In the genomic region with DNA sequence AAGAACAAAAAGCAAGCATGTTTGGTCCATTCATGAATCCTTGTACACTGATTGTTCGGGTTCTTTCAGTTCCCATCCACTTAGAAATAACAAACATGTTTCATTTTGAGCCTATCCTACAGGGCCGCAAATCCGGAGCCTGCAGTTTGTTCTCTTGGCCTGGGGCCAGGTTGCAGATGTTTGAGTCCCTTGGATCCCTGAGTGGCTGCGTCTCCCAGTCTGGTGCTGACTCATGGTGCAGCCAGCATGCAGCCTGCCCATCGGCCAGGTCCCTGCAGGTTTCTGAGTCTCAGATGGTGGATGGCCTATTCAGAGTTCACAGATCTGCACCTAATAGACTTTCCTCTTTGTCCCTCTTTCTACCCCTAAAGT, we compare ENCODE assay signal across 8 cellular contexts. TPM values are rescaled to one million over a fixed set of nuclear protein-coding genes. Genes with fewer than 3 reads are reported as not detected.
DNase-seq lines count a peak whose midpoint lies in the region; ATAC-seq lines count a peak whose summit lies in the region.

No MANE protein-coding gene starts in this region.

- H3K27ac ChIP-seq in epithelial cell of prostate, result no peak overlapping the region

- DNase-seq in GM03348 (ENCODE audit: low spot score) (peak; percentile 73), NCI-H524 treated with DMSO at 0.1 percent for 48 hours (lab: John Stamatoyannopoulos, UW) (peak; percentile 73), epithelial cell of prostate (ENCODE audit: low read depth, low spot score) (peak; percentile 18), pons (ENCODE audit: low spot score) (peak; percentile 62), mesenteric fat pad (ENCODE audit: low spot score) (no peak)
- no peak for DNase-seq in activated naive CD4-positive, alpha-beta T cell (lab: John Stamatoyannopoulos, UW)

- no peak for ATAC-seq in GM19452 (IDR thresholded peaks at IDR 0.05; ENCODE audit: unreplicated experiment)
- no peak for ATAC-seq in HG02840 (IDR thresholded peaks at IDR 0.05; ENCODE audit: low FRiP score, unreplicated experiment)

RNA-seq across cellular contexts. Expression of a gene that starts 1.9 kb away (rescaled TPM):
- 473 TPM for total RNA-seq in mesenteric fat pad

Comparison
In these comparisons a context has a peak if more than half of its experiments do, and no peak if none do; other contexts are left out.
1. DNase-seq: peak in GM03348 (single experiment), NCI-H524 treated with DMSO at 0.1 percent for 48 hours (single experiment), epithelial cell of prostate (single experiment) and pons (single experiment); none in mesenteric fat pad (single experiment) and activated naive CD4-positive, alpha-beta T cell (0 of 4).